5 cellular contexts compared by ENCODE assay signal in the genomic region with DNA sequence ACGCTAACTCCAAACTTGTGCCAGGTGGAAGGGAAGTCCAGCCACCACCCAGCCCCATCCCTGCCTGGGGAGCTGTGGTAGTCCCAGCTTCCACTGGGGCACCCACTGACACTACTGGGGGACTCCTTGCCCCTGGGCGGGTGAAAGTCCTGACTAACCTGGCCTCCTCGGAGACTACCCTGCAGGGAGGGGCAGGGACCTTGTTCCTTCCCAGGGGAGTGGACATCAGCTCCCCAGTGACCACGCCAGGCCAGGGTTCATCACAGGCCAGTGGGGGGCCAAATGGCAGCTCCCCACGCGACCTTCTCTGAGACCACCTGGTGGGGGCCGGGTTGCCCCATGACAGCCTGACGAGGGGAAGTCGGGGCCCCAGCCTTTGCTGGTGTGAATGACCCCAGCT.
"Had no signal": no experiment of that assay in that cellular context is flagged by ENCODE, and none has a peak within 500 bp of the region (broad histone marks: within the 10 kb centered on the region; RNA-seq: fewer than 3 reads in every experiment).

No MANE protein-coding gene starts in this region.

- DNase-seq: GM23248, GOT3, H7, HCEC 1CT, IMR-90 had no signal

- H3K4me3 ChIP-seq: GM23248 had no signal

- H3K9ac ChIP-seq: GM23248 had no signal

- H2AFZ ChIP-seq: GM23248 had no signal

- H3K27ac ChIP-seq: GM23248 had no signal
